ENCODE assay signal across 8 cellular contexts in genomic region chr10:126013489-126014281, GRCh38.
DNase-seq lines count a peak whose midpoint lies in the region; ATAC-seq and TF ChIP-seq lines count a peak whose summit lies in the region.

No MANE protein-coding gene starts in this region.

- ATAC-seq in GM21360 (IDR thresholded peaks at IDR 0.05; ENCODE audit: unreplicated experiment) (peak; percentile 57), PC-3 (peak; percentile 92), HG03354 (IDR thresholded peaks at IDR 0.05; ENCODE audit: poor library complexity, severe bottlenecking, unreplicated experiment) (no peak)

- BruUV-seq in PC-3 (replicated peaks; lab: Mats Ljungman, UMichigan) = no TSS peak

- no peak overlapping the region for H2AFZ ChIP-seq in PC-3 (ENCODE audit: low read length)

- in situ Hi-C loops in Caki2 (cut with HindIII; ENCODE audit: low pct_unique_long_range_greater_than_20kb, low sequenced_read_pairs) = no loop called here

- H3K9me2 ChIP-seq in PC-3 (replicated peaks; ENCODE audit: low read length) = no peaks in the 10 kb centered on the region

- DNase-seq in Caki2 (ENCODE audit: low read depth) = peak; percentile 82
- DNase-seq in PC-3 = peak; percentile 80
- DNase-seq in hepatic stellate cell (ENCODE audit: low spot score) = peak; percentile 80
- no peak for DNase-seq in mucosa of gallbladder (ENCODE audit: low spot score)
- DNase-seq in putamen (ENCODE audit: low spot score) = no peak
- DNase-seq in activated CD4-positive, CD25-positive, alpha-beta regulatory T cell treated with anti-CD3 and anti-CD28 coated beads, Interleukin-2, amount 50 U/mL, for 72 hours = no peak

- H4K20me1 ChIP-seq in PC-3 (ENCODE audit: low read length) = no peaks in the 10 kb centered on the region

- H3F3A ChIP-seq in PC-3 (ENCODE audit: low read length, unreplicated experiment) = no peaks in the 10 kb centered on the region

- POLR2A ChIA-PET in PC-3 (lab: Charles Lee; ENCODE audit: unreplicated experiment) = no interaction called here

- no peaks in the 10 kb centered on the region for H3K79me2 ChIP-seq in PC-3 (ENCODE audit: low read length)

- H3K9me3 ChIP-seq in PC-3 (ENCODE audit: low read length) = no peaks in the 10 kb centered on the region

- peak; percentile 27; the same call in 1 of the 2 replicates for TF ChIP-seq CTCF in PC-3 (conservative IDR thresholded peaks at IDR 0.05; ENCODE audit: low read depth, low read length)

- H3K27ac ChIP-seq in PC-3 (ENCODE audit: low read length) = peak overlapping the region; percentile 98

- no peaks in the 10 kb centered on the region for H3K36me3 ChIP-seq in PC-3 (ENCODE audit: low read depth, low read length)

- peak overlapping the region; percentile 83 for H3K4me2 ChIP-seq in PC-3 (ENCODE audit: low read length)

- intact Hi-C loops in PC-3 (cut with micrococcal nuclease) = loop anchor here (2.0 to 10.0 kb wide), 2 partner anchors 49 to 81 kb away; no protein-coding TSS in a partner anchor

- CTCF ChIA-PET in PC-3 (lab: Charles Lee) = no interaction called here

- H3K4me1 ChIP-seq in PC-3 (ENCODE audit: insufficient read depth, low read length) = peaks cover 32% of the 10 kb centered on the region

- no peaks in the 10 kb centered on the region for H3K27me3 ChIP-seq in PC-3 (ENCODE audit: low read length)

- peak overlapping the region; percentile 96 for H3K9ac ChIP-seq in PC-3 (ENCODE audit: low read length)

- H3K4me3 ChIP-seq in PC-3 (ENCODE audit: low read length) = peak overlapping the region; percentile 43

Comparison
In these comparisons a context has a peak if more than half of its experiments do, and no peak if none do; other contexts are left out.
1. DNase-seq: peak in Caki2 (single experiment), PC-3 (single experiment) and hepatic stellate cell (single experiment); none in mucosa of gallbladder (single experiment), putamen (single experiment) and activated CD4-positive, CD25-positive, alpha-beta regulatory T cell treated with anti-CD3 and anti-CD28 coated beads, Interleukin-2, amount 50 U/mL, for 72 hours (single experiment).